ENCODE assay signal across 8 cellular contexts in the genomic region with DNA sequence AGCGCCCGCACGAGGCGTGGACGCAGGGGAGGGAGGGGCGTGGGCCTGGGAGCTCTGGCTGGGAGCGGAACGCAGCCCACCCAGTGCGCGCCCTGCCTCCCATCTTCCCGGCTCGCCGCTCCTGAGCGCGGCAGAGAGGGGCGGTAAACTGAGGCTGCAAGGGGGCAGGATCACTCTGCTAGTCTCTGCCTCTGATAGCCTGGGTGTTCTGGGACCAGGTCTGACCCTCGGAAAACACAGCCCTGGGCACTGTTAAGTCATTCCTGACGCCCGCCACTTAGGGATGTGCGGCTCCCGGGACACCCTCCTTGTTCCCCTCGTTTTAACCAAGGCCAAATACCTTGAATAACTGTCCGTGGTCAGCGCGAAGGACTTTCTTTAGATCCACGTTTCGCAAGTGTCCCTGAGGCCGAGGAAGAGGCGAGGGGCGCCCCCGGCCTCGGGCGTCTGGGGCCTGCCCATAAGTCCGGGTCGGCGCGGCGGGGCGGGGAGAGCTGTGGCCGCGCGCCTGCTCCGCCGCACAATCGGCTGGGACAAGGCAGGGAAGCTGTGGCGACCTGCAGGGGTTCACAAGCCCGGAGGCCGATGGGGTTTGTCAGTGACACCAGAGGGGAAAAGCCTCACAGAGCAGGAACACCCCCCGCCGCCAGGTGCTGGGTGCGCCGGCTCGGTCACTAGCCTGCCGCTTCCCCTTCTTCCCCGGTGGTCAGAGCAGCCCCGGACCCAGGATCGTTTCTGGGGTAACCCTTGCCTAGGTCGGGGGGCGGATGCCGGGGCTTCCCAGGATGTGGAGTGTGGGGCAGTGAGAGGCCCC. TPM values are rescaled to one million over a fixed set of nuclear protein-coding genes. Genes with fewer than 3 reads are reported as not detected.
DNase-seq lines count a peak whose midpoint lies in the region; ATAC-seq and TF ChIP-seq lines count a peak whose summit lies in the region.

No MANE protein-coding gene starts in this region.

- peak overlapping the region; percentile 75 for H3K4me3 Mint-ChIP-seq in CD4-positive, alpha-beta T cell
- H3K4me3 Mint-ChIP-seq in osteocyte (ENCODE audit: unreplicated experiment), result peak overlapping the region; percentile 60

- no peak overlapping the region for H2AFZ ChIP-seq in OCI-LY7 (ENCODE audit: low read length)

- TF ChIP-seq CTCF in CD4-positive, alpha-beta T cell (IDR thresholded peaks at IDR 0.05), result no peak
- TF ChIP-seq CTCF in OCI-LY7 (conservative IDR thresholded peaks at IDR 0.05; ENCODE audit: low read length) (no peak), osteocyte (IDR thresholded peaks at IDR 0.05) (no peak)

- peaks cover 69% of the 10 kb centered on the region for H3K27me3 Mint-ChIP-seq in CD4-positive, alpha-beta T cell
- H3K27me3 Mint-ChIP-seq in osteocyte (ENCODE audit: unreplicated experiment), result peaks cover 38% of the 10 kb centered on the region

- BruUV-seq in OCI-LY7 (replicated peaks; lab: Mats Ljungman, UMichigan), result no TSS peak

- POLR2A ChIA-PET in CD4-positive, alpha-beta T cell (lab: Charles Lee), result interaction anchor here (0.6 to 1.2 kb wide), 3 partner anchors 49 to 440 kb away, joined by 3 to 4 read pairs (median 4); partner anchors contain the start of gene RPAP1
- POLR2A ChIA-PET in OCI-LY7 (lab: Charles Lee), result no interaction called here

- DNase-seq in CD4-positive, alpha-beta T cell, result peak in 3 of 10 experiments; percentile 28 to 47 (median 36)
- DNase-seq in OCI-LY7 (ENCODE audit: low spot score), result peak; percentile 34
- no peak for DNase-seq in osteocyte (ENCODE audit: extremely low spot score, unreplicated experiment)
- no peak for DNase-seq in central memory CD4-positive, alpha-beta T cell
- no peak for DNase-seq in SHP77 (lab: John Stamatoyannopoulos, UW)

- intact Hi-C loops in CD4-positive, alpha-beta T cell (cut with DNase I, micrococcal nuclease), result no loop called here
- intact Hi-C loops in OCI-LY7 (cut with micrococcal nuclease; ENCODE audit: unreplicated experiment), result no loop called here

- no peaks in the 10 kb centered on the region for H3K9me2 ChIP-seq in OCI-LY7 (ENCODE audit: insufficient read depth, low read length)

- H3K4me3 ChIP-seq in OCI-LY7 (ENCODE audit: low read depth, low read length, poor library complexity, severe bottlenecking) (peak overlapping the region; percentile 68), duodenal mucosa (ENCODE audit: low read depth in 1 of 2, low read length in 2 of 2) (peak overlapping the region; percentile 75 to 81)

- no peaks in the 10 kb centered on the region for H3K79me2 ChIP-seq in OCI-LY7 (ENCODE audit: insufficient read depth, low read depth, low read length)

- no peak for ATAC-seq in CD4-positive, alpha-beta T cell (ENCODE audit: poor library complexity)
- ATAC-seq in GM18870 (IDR thresholded peaks at IDR 0.05; ENCODE audit: unreplicated experiment) (no peak), HG03378 (IDR thresholded peaks at IDR 0.05; ENCODE audit: unreplicated experiment) (no peak)

- H3K9me3 Mint-ChIP-seq in CD4-positive, alpha-beta T cell, result no peaks in the 10 kb centered on the region
- no peaks in the 10 kb centered on the region for H3K9me3 Mint-ChIP-seq in osteocyte (ENCODE audit: unreplicated experiment)

- H3K9me3 ChIP-seq in CD4-positive, alpha-beta T cell (ENCODE audit: control insufficient read depth, low read length), result no peaks in the 10 kb centered on the region
- H3K9me3 ChIP-seq in OCI-LY7 (ENCODE audit: low read length), result no peaks in the 10 kb centered on the region
- H3K9me3 ChIP-seq in duodenal mucosa (ENCODE audit: control insufficient read depth in 1 of 2, low read length in 2 of 2), result no peaks in the 10 kb centered on the region

- no peaks in the 10 kb centered on the region for H3K36me3 ChIP-seq in OCI-LY7 (ENCODE audit: insufficient read depth, low read length)
- peaks cover 0 to 3% of the 10 kb centered on the region in 2 donors for H3K36me3 ChIP-seq in duodenal mucosa (ENCODE audit: control insufficient read depth in 1 of 2, insufficient read depth in 2 of 2, low read length in 2 of 2)

- H3K27ac ChIP-seq in CD4-positive, alpha-beta T cell (ENCODE audit: low read depth, low read length), result no peak overlapping the region
- H3K27ac ChIP-seq in OCI-LY7 (ENCODE audit: low read depth, low read length, poor library complexity, severe bottlenecking), result no peak overlapping the region
- H3K27ac ChIP-seq in duodenal mucosa (ENCODE audit: low read depth, low read length), result peak overlapping the region; percentile 81

- H3K36me3 Mint-ChIP-seq in CD4-positive, alpha-beta T cell (ENCODE audit: low read depth), result no peaks in the 10 kb centered on the region
- H3K36me3 Mint-ChIP-seq in osteocyte (ENCODE audit: unreplicated experiment), result peaks cover 2% of the 10 kb centered on the region

- H3K9ac ChIP-seq in duodenal mucosa (ENCODE audit: low read depth in 1 of 2, low read length in 2 of 2), result peak overlapping the region; percentile 70 to 78

- CTCF ChIA-PET in CD4-positive, alpha-beta T cell (lab: Charles Lee), result interaction anchor here (1.2 kb wide), 1 partner anchor 13 kb away, joined by 3 read pairs; no protein-coding TSS in a partner anchor
- CTCF ChIA-PET in OCI-LY7 (lab: Charles Lee; ENCODE audit: unreplicated experiment), result no interaction called here

- H4K20me1 ChIP-seq in OCI-LY7 (ENCODE audit: insufficient read depth, low read length), result no peaks in the 10 kb centered on the region

- peak overlapping the region; percentile 78 for H3K4me2 ChIP-seq in OCI-LY7 (ENCODE audit: low read length)

- peaks cover 7% of the 10 kb centered on the region for H3K4me1 Mint-ChIP-seq in CD4-positive, alpha-beta T cell (ENCODE audit: low read depth)
- peaks cover 15% of the 10 kb centered on the region for H3K4me1 Mint-ChIP-seq in osteocyte (ENCODE audit: unreplicated experiment)

- H3K27me3 ChIP-seq in CD4-positive, alpha-beta T cell (ENCODE audit: control insufficient read depth, insufficient read depth, low read length), result peaks cover 64% of the 10 kb centered on the region
- H3K27me3 ChIP-seq in duodenal mucosa (ENCODE audit: control insufficient read depth in 1 of 2, insufficient read depth in 2 of 2, low read length in 2 of 2), result peaks cover 11 to 15% of the 10 kb centered on the region in 2 donors

- H3K27ac Mint-ChIP-seq in CD4-positive, alpha-beta T cell, result no peak overlapping the region
- no peak overlapping the region for H3K27ac Mint-ChIP-seq in osteocyte (ENCODE audit: unreplicated experiment)

- H3K4me1 ChIP-seq in OCI-LY7 (ENCODE audit: insufficient read depth, low read length, poor library complexity, severe bottlenecking) (peaks cover 22% of the 10 kb centered on the region), duodenal mucosa (ENCODE audit: control insufficient read depth in 1 of 2, insufficient read depth in 2 of 2, low read length in 2 of 2) (peaks cover 23 to 33% of the 10 kb centered on the region in 2 donors)

RNA-seq across cellular contexts. Expression of gene ITPKA, which starts 1.5 kb away (rescaled TPM):
- not detected for total RNA-seq in CD4-positive, alpha-beta T cell
- not detected in 2 replicates for total RNA-seq in OCI-LY7 (2014; rRNA removed; shearing (Covaris generic))
- total RNA-seq in OCI-LY7 (2022) (not detected in 2 replicates), osteocyte (not detected in 2 replicates)

RNA-seq across cellular contexts. Expression of gene LTK, which starts 18.5 kb away (rescaled TPM):
- total RNA-seq in CD4-positive, alpha-beta T cell, result 1 to 10 TPM; 9.7 to 9.9 TPM
- total RNA-seq in OCI-LY7 (2014; rRNA removed; shearing (Covaris generic)), result 0.10 and 0.22 TPM in 2 replicates
- total RNA-seq in OCI-LY7 (2022) (0.11 TPM in 2 replicates), osteocyte (0.50 and 0.91 TPM in 2 replicates)

RNA-seq across cellular contexts. Expression of gene RPAP1, which starts 48.9 kb away (rescaled TPM):
- 10 to 100 TPM; 20.8 to 22.5 TPM for total RNA-seq in CD4-positive, alpha-beta T cell
- 19.3 and 24.3 TPM in 2 replicates for total RNA-seq in OCI-LY7 (2014; rRNA removed; shearing (Covaris generic))
- total RNA-seq in OCI-LY7 (2022) (39.9 and 51.6 TPM in 2 replicates), osteocyte (36.1 TPM in 2 replicates)
